In the genomic region with DNA sequence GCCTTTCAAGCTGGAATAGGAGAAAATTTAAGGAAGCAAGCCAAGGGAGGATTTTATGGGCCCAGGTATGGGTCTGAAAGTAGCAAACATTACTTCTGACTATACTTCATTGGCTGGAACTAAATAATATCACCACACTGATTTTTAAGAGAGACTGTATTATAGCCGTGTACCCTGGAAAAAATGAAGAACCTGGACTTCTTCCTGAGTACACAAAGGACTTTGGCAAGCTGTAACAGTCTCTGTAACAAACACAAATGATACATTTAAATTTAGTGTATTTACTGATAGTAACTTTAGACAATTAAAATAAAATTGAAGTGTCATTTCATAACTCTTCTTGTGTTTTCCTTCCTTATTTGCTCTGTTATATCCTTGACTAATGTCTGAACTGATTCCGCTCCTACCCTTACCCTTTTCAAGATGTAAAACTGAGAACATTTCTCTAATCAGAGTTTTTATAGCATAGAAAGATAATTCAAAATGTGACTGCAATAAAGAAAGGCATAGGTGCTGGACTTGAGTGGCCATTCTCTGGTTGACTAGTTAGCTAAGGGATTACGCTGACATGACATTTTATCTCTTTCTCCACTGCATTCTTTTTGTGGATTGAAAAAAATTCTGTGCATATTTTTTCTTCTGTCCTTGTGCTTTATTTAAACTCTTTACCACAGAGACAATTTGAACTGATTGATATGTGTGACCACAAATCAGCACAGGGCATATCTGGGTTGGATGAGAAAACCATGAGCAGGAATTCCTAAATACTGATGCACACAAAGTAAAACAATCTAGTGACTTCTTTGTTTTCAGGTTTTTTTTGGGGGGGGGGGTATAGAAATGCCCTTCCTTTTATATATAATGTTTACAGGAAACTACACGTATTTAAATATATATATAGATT, we compare ENCODE assay signal across 20 cellular contexts.
DNase-seq lines count a peak whose midpoint lies in the region; ATAC-seq and TF ChIP-seq lines count a peak whose summit lies in the region.
"Had no signal": no experiment of that assay in that cellular context is flagged by ENCODE, and none has a peak within 500 bp of the region (broad histone marks: within the 10 kb centered on the region; RNA-seq: fewer than 3 reads in every experiment).

No MANE protein-coding gene starts in this region.

- in situ Hi-C loops in astrocyte of the spinal cord (cut with HindIII; ENCODE audit: low sequenced_read_pairs): no loop called here

- H3K27ac Mint-ChIP-seq in activated naive CD4-positive, alpha-beta T cell treated with anti-CD3 and anti-CD28 coated beads, Interleukin-2, amount 10 ng/mL, durations not matched to agents 7 days and 5 days: no peak overlapping the region
- H3K27ac Mint-ChIP-seq: activated CD4-positive, alpha-beta T cell treated with anti-CD3 and anti-CD28 coated beads, Interleukin-2, amount 10 ng/mL, durations not matched to agents 24 days and 14 days; activated naive CD4-positive, alpha-beta T cell treated with anti-CD3 and anti-CD28 coated beads for 36 hours; H9 had no signal

- CTCF ChIA-PET in activated naive CD4-positive, alpha-beta T cell treated with anti-CD3 and anti-CD28 coated beads, Interleukin-2, amount 10 ng/mL, durations not matched to agents 7 days and 5 days (lab: Charles Lee): interaction anchor here (0.7 kb wide), 1 partner anchor 496 kb away, joined by 3 read pairs; no protein-coding TSS in a partner anchor

- no peak for ATAC-seq in esophagus mucosa
- ATAC-seq: left lung had no signal

- peak; percentile 25 for DNase-seq in AG08395 (ENCODE audit: low spot score)
- peak; percentile 40 for DNase-seq in HS-27A (ENCODE audit: low read depth)
- peak; percentile 85 for DNase-seq in astrocyte of the spinal cord (ENCODE audit: low read depth, low spot score)
- peak; percentile 38 for DNase-seq in kidney glomerular epithelial cell (lab: John Stamatoyannopoulos, UW)
- no peak for DNase-seq in activated T-cell treated with anti-CD3 and anti-CD28 coated beads, Interleukin-2, amount 50 U/mL, for 1 hour
- no peak for DNase-seq in activated naive CD4-positive, alpha-beta T cell treated with anti-CD3 and anti-CD28 coated beads, Interleukin-2, amount 10 ng/mL, durations not matched to agents 7 days and 5 days
- DNase-seq in NCI-H1105 treated with DMSO at 0.1 percent for 48 hours (lab: John Stamatoyannopoulos, UW): no peak
- DNase-seq: activated CD4-positive, alpha-beta T cell treated with anti-CD3 and anti-CD28 coated beads, Interleukin-2, amount 10 ng/mL, durations not matched to agents 24 days and 14 days; activated naive CD4-positive, alpha-beta T cell treated with anti-CD3 and anti-CD28 coated beads for 36 hours; Caco-2; H9; left lung; NCI-H1436; NCI-H2171 treated with DMSO at 0.1 percent for 48 hours; NCI-H774; RPMI8226; stimulated activated CD4-positive, alpha-beta T cell treated with anti-CD3 and anti-CD28 coated beads, Interleukin-2, amount 100 ng/mL, for 48 hours; SW 1271 had no signal

- no peaks in the 10 kb centered on the region for H3K9me3 Mint-ChIP-seq in activated naive CD4-positive, alpha-beta T cell treated with anti-CD3 and anti-CD28 coated beads, Interleukin-2, amount 10 ng/mL, durations not matched to agents 7 days and 5 days
- H3K9me3 Mint-ChIP-seq: activated CD4-positive, alpha-beta T cell treated with anti-CD3 and anti-CD28 coated beads, Interleukin-2, amount 10 ng/mL, durations not matched to agents 24 days and 14 days; H9 had no signal

- no peaks in the 10 kb centered on the region for H3K4me1 Mint-ChIP-seq in activated naive CD4-positive, alpha-beta T cell treated with anti-CD3 and anti-CD28 coated beads, Interleukin-2, amount 10 ng/mL, durations not matched to agents 7 days and 5 days
- H3K4me1 Mint-ChIP-seq: activated CD4-positive, alpha-beta T cell treated with anti-CD3 and anti-CD28 coated beads, Interleukin-2, amount 10 ng/mL, durations not matched to agents 24 days and 14 days; H9 had no signal

- H3K36me3 Mint-ChIP-seq in activated naive CD4-positive, alpha-beta T cell treated with anti-CD3 and anti-CD28 coated beads, Interleukin-2, amount 10 ng/mL, durations not matched to agents 7 days and 5 days: no peaks in the 10 kb centered on the region

- no peak for TF ChIP-seq CTCF in astrocyte of the spinal cord (IDR thresholded peaks at IDR 0.05; ENCODE audit: low read depth, low read length)

- H3K4me3 ChIP-seq in astrocyte of the spinal cord (ENCODE audit: low read depth, low read length): no peak overlapping the region
- H3K4me3 ChIP-seq: left lung, suprapubic skin had no signal

- no peak overlapping the region for H3K4me3 Mint-ChIP-seq in activated naive CD4-positive, alpha-beta T cell treated with anti-CD3 and anti-CD28 coated beads, Interleukin-2, amount 10 ng/mL, durations not matched to agents 7 days and 5 days
- H3K4me3 Mint-ChIP-seq: activated CD4-positive, alpha-beta T cell treated with anti-CD3 and anti-CD28 coated beads, Interleukin-2, amount 10 ng/mL, durations not matched to agents 24 days and 14 days; activated naive CD4-positive, alpha-beta T cell treated with anti-CD3 and anti-CD28 coated beads for 36 hours; H9 had no signal

- no peaks in the 10 kb centered on the region for H3K27me3 Mint-ChIP-seq in activated naive CD4-positive, alpha-beta T cell treated with anti-CD3 and anti-CD28 coated beads, Interleukin-2, amount 10 ng/mL, durations not matched to agents 7 days and 5 days

Comparison
In these comparisons a context has a peak if more than half of its experiments do, and no peak if none do; other contexts are left out.
1. DNase-seq: peak in AG08395 (single experiment), HS-27A (single experiment), astrocyte of the spinal cord (single experiment) and kidney glomerular epithelial cell (single experiment); none in activated T-cell treated with anti-CD3 and anti-CD28 coated beads, Interleukin-2, amount 50 U/mL, for 1 hour (single experiment), activated naive CD4-positive, alpha-beta T cell treated with anti-CD3 and anti-CD28 coated beads, Interleukin-2, amount 10 ng/mL, durations not matched to agents 7 days and 5 days (single experiment) and NCI-H1105 treated with DMSO at 0.1 percent for 48 hours (single experiment).